ENCODE assay signal across 9 cellular contexts in genomic region chr1:197911857-197912696, GRCh38. TPM values are rescaled to one million over a fixed set of nuclear protein-coding genes. Genes with fewer than 3 reads are reported as not detected.
DNase-seq lines count a peak whose midpoint lies in the region; ATAC-seq, FAIRE-seq and TF ChIP-seq lines count a peak whose summit lies in the region.
"Had no signal": no experiment of that assay in that cellular context is flagged by ENCODE, and none has a peak within 500 bp of the region (broad histone marks: within the 10 kb centered on the region; RNA-seq: fewer than 3 reads in every experiment).

No MANE protein-coding gene starts in this region.

- H3K4me3 Mint-ChIP-seq in activated CD4-positive, alpha-beta memory T cell treated with anti-CD3 and anti-CD28 coated beads, Interleukin-2, amount 10 ng/mL, durations not matched to agents 7 days and 5 days, result peak overlapping the region; percentile 70

- no peaks in the 10 kb centered on the region for H3K9me3 ChIP-seq in A549
- H3K9me3 ChIP-seq in iPS-20b (ENCODE audit: insufficient read depth, low read depth, low read length), result peaks cover 15% of the 10 kb centered on the region; the same call in 1 of the 2 replicates
- H3K9me3 ChIP-seq in OCI-LY7 (ENCODE audit: low read length), result no peaks in the 10 kb centered on the region

- peaks cover 73% of the 10 kb centered on the region for H3K4me1 Mint-ChIP-seq in activated CD4-positive, alpha-beta memory T cell treated with anti-CD3 and anti-CD28 coated beads, Interleukin-2, amount 10 ng/mL, durations not matched to agents 7 days and 5 days

- H3K27me3 ChIP-seq in GM06990 (replicated peaks; ENCODE audit: control insufficient read depth, insufficient read depth, low read length), result peaks cover 10% of the 10 kb centered on the region
- H3K27me3 ChIP-seq in iPS-20b (ENCODE audit: insufficient read depth, low read length), result peaks cover 100% of the 10 kb centered on the region

- H3K79me2 ChIP-seq in OCI-LY7 (ENCODE audit: insufficient read depth, low read depth, low read length), result no peaks in the 10 kb centered on the region

- CTCF ChIA-PET in A549 (lab: Yijun Ruan, JAX) (interaction anchor here (0.7 to 4.3 kb wide), 2 partner anchors 8 to 12 kb away, joined by 5 to 42 read pairs; partner anchors contain the start of gene C1orf53), OCI-LY7 (lab: Charles Lee; ENCODE audit: unreplicated experiment) (interaction anchor here (1.2 kb wide), 1 partner anchor 11 kb away, joined by 4 read pairs; no protein-coding TSS in a partner anchor)
- CTCF ChIA-PET in activated CD4-positive, alpha-beta memory T cell treated with anti-CD3 and anti-CD28 coated beads, Interleukin-2, amount 10 ng/mL, durations not matched to agents 7 days and 5 days (lab: Charles Lee), result interaction anchor here (0.5 to 1.1 kb wide), 4 partner anchors 9 to 22 kb away, joined by 3 read pairs; no protein-coding TSS in a partner anchor

- H3K4me3 ChIP-seq in A549 (peak overlapping the region; percentile 46), GM06990 (replicated peaks; ENCODE audit: low read depth, low read length) (peak overlapping the region; percentile 47), iPS-20b (ENCODE audit: low read length) (peak overlapping the region; percentile 49; the same call in 1 of the 2 replicates), OCI-LY7 (ENCODE audit: low read depth, low read length, poor library complexity, severe bottlenecking) (no peak overlapping the region)
- H3K4me3 ChIP-seq: SK-N-MC had no signal

- WGBS in A549 (ENCODE audit: missing lambda C conversion rate), result 54% methylated on average over 46 of the region's 46 CpGs

- TF ChIP-seq CTCF in A549 (IDR thresholded peaks at IDR 0.05) (no peak), GM06990 (IDR thresholded peaks at IDR 0.05; ENCODE audit: insufficient read depth, low read length, poor library complexity, severe bottlenecking) (no peak), OCI-LY7 (conservative IDR thresholded peaks at IDR 0.05; ENCODE audit: low read length) (no peak)

- no peak for TF ChIP-seq POLR2A in A549 (IDR thresholded peaks at IDR 0.05; ENCODE audit: low read length)

- DNase-seq in A549 (ENCODE audit: low read depth in 1 of 2, low spot score in 1 of 2) (no peak), GM06990 (ENCODE audit: extremely low read depth, insufficient read length) (no peak), OCI-LY7 (ENCODE audit: low spot score) (no peak), caudate nucleus (lab: John Stamatoyannopoulos, UW) (no peak), OCI-M2 (lab: John Stamatoyannopoulos, UW; ENCODE audit: unreplicated experiment) (no peak)
- no peak for DNase-seq in activated CD4-positive, alpha-beta memory T cell treated with anti-CD3 and anti-CD28 coated beads, Interleukin-2, amount 10 ng/mL, durations not matched to agents 7 days and 5 days

- H3K4me1 ChIP-seq in A549, result peaks cover 14% of the 10 kb centered on the region; the same call in 2 of the 3 replicates
- H3K4me1 ChIP-seq in iPS-20b (ENCODE audit: insufficient read depth, low read length), result peaks cover 21% of the 10 kb centered on the region; the same call in 1 of the 2 replicates
- H3K4me1 ChIP-seq in OCI-LY7 (ENCODE audit: insufficient read depth, low read length, poor library complexity, severe bottlenecking), result no peaks in the 10 kb centered on the region

- H3K9ac ChIP-seq in iPS-20b (ENCODE audit: low read depth, low read length), result no peak overlapping the region

- H3K4me2 ChIP-seq in A549 (peak overlapping the region; percentile 84), OCI-LY7 (ENCODE audit: low read length) (no peak overlapping the region)

- peaks cover 4% of the 10 kb centered on the region for H3K36me3 Mint-ChIP-seq in activated CD4-positive, alpha-beta memory T cell treated with anti-CD3 and anti-CD28 coated beads, Interleukin-2, amount 10 ng/mL, durations not matched to agents 7 days and 5 days (ENCODE audit: low read depth)

- intact Hi-C loops in OCI-LY7 (cut with micrococcal nuclease; ENCODE audit: unreplicated experiment), result no loop called here

- no peaks in the 10 kb centered on the region for H3K9me3 Mint-ChIP-seq in activated CD4-positive, alpha-beta memory T cell treated with anti-CD3 and anti-CD28 coated beads, Interleukin-2, amount 10 ng/mL, durations not matched to agents 7 days and 5 days

- no peak for TF ChIP-seq EP300 in A549 (IDR thresholded peaks at IDR 0.05)

- peaks cover 97% of the 10 kb centered on the region for H3K27me3 Mint-ChIP-seq in activated CD4-positive, alpha-beta memory T cell treated with anti-CD3 and anti-CD28 coated beads, Interleukin-2, amount 10 ng/mL, durations not matched to agents 7 days and 5 days

- peak overlapping the region; percentile 58 for H3K27ac Mint-ChIP-seq in activated CD4-positive, alpha-beta memory T cell treated with anti-CD3 and anti-CD28 coated beads, Interleukin-2, amount 10 ng/mL, durations not matched to agents 7 days and 5 days

- H2AFZ ChIP-seq in OCI-LY7 (ENCODE audit: low read length), result no peak overlapping the region

- H3K9me2 ChIP-seq in OCI-LY7 (ENCODE audit: insufficient read depth, low read length), result no peaks in the 10 kb centered on the region

- FAIRE-seq in A549 (lab: Jason Lieb, UNC), result no peak

- ATAC-seq in A549 (no peak), HG02678 (IDR thresholded peaks at IDR 0.05; ENCODE audit: unreplicated experiment) (no peak)

- TF ChIP-seq RAD21 in A549 (conservative IDR thresholded peaks at IDR 0.05 in 1 of 2, IDR thresholded peaks at IDR 0.05 in 1 of 2), result no peak

- POLR2A ChIA-PET in A549 (lab: Yijun Ruan, JAX) (interaction anchor here (1.5 kb wide), 1 partner anchor 10 kb away, joined by 6 read pairs; the partner anchor contains the start of gene C1orf53), OCI-LY7 (lab: Charles Lee) (interaction anchor here (1.0 kb wide), 1 partner anchor 14 kb away, joined by 3 read pairs; no protein-coding TSS in a partner anchor)
- POLR2A ChIA-PET in activated CD4-positive, alpha-beta memory T cell treated with anti-CD3 and anti-CD28 coated beads, Interleukin-2, amount 10 ng/mL, durations not matched to agents 7 days and 5 days (lab: Charles Lee), result interaction anchor here (0.8 to 1.7 kb wide), 2 partner anchors 10 kb away, joined by 3 to 5 read pairs; partner anchors contain the start of gene C1orf53

- H3K36me3 ChIP-seq in GM06990 (ENCODE audit: control insufficient read depth, insufficient read depth, low read length) (no peaks in the 10 kb centered on the region), iPS-20b (ENCODE audit: insufficient read depth, low read depth, low read length) (no peaks in the 10 kb centered on the region), OCI-LY7 (ENCODE audit: insufficient read depth, low read length) (no peaks in the 10 kb centered on the region)

- H4K20me1 ChIP-seq in OCI-LY7 (ENCODE audit: insufficient read depth, low read length), result no peaks in the 10 kb centered on the region; the same call in 1 of the 2 replicates

- BruUV-seq in OCI-LY7 (replicated peaks; lab: Mats Ljungman, UMichigan), result no TSS peak

- H3K27ac ChIP-seq in A549 (peak overlapping the region; percentile 37 to 55; a peak in 4 of 6 replicates), iPS-20b (ENCODE audit: low read length) (no peak overlapping the region), OCI-LY7 (ENCODE audit: low read depth, low read length, poor library complexity, severe bottlenecking) (no peak overlapping the region), caudate nucleus (ENCODE audit: low read depth, low read length) (no peak overlapping the region)
- H3K27ac ChIP-seq: SK-N-MC had no signal

TF ChIP-seq in A549, 52 proteins besides CTCF, POLR2A, EP300 and RAD21 (continues in another document):
- TF ChIP-seq HEYL (CRISPR knock-in tag; IDR thresholded peaks at IDR 0.05) (no peak), SREBF2 (IDR thresholded peaks at IDR 0.05) (no peak), ZNF302 (CRISPR knock-in tag; IDR thresholded peaks at IDR 0.05) (no peak), PBX3 (IDR thresholded peaks at IDR 0.05) (no peak), CEBPB (IDR thresholded peaks at IDR 0.05) (no peak), RNF2 (IDR thresholded peaks at IDR 0.05; ENCODE audit: borderline replicate concordance, low read depth) (no peak), MAX (IDR thresholded peaks at IDR 0.05) (no peak), RCOR1 (IDR thresholded peaks at IDR 0.05; ENCODE audit: low read depth, low read length) (no peak), NR3C1 (IDR thresholded peaks at IDR 0.05) (no peak), CBX2 (IDR thresholded peaks at IDR 0.05; ENCODE audit: borderline replicate concordance, low read depth) (no peak)

RNA-seq across cellular contexts. Expression of gene LHX9, which starts 5.1 kb away (rescaled TPM):
- polyA plus RNA-seq in A549 (2011; rRNA removed) (0.91 and 1.3 TPM in 2 replicates), A549 (2017; fragmentation: RNase III; extraction: RNeasy Plus Mini Kit Qiagen cat#74134 plus additional on column Dnase treatment) (0.05 to 0.21 TPM (median 0.08 TPM) in 3 replicates)
- polyA plus RNA-seq in A549 (2012; cell fraction: cytosol; rRNA removed), result 0.07 and 0.13 TPM in 2 replicates
- polyA plus RNA-seq in A549 (2012; cell fraction: nucleus; rRNA removed), result 0.04 and 0.17 TPM in 2 replicates
- 2.6 and 3.1 TPM in 2 replicates for polyA minus RNA-seq in A549 (2011; rRNA and poly(A)+ RNA removed)
- not detected for total RNA-seq in activated CD4-positive, alpha-beta memory T cell treated with anti-CD3 and anti-CD28 coated beads, Interleukin-2, amount 10 ng/mL, durations not matched to agents 7 days and 5 days
- total RNA-seq in OCI-LY7 (2014; rRNA removed; shearing (Covaris generic)), result not detected in 2 replicates
- total RNA-seq in OCI-LY7 (2022), result not detected in 2 replicates

RNA-seq across cellular contexts. Expression of gene C1orf53, which starts 9.6 kb away (rescaled TPM):
- polyA plus RNA-seq in A549 (2011; rRNA removed), result 6.9 and 7.9 TPM in 2 replicates
- 9.7 TPM in 2 replicates for polyA plus RNA-seq in A549 (2012; cell fraction: cytosol; rRNA removed)
- polyA plus RNA-seq in A549 (2012; cell fraction: nucleus; rRNA removed), result 6.3 and 7.6 TPM in 2 replicates
- 5.1 to 6.0 TPM (median 5.7 TPM) in 3 replicates for polyA plus RNA-seq in A549 (2017; fragmentation: RNase III; extraction: RNeasy Plus Mini Kit Qiagen cat#74134 plus additional on column Dnase treatment)
- polyA minus RNA-seq in A549 (2011; rRNA and poly(A)+ RNA removed), result not detected in 2 replicates
- total RNA-seq in activated CD4-positive, alpha-beta memory T cell treated with anti-CD3 and anti-CD28 coated beads, Interleukin-2, amount 10 ng/mL, durations not matched to agents 7 days and 5 days, result under 1 TPM in 1 of 2 experiments, not detected in 1; 0.55 TPM
- total RNA-seq in OCI-LY7 (2014; rRNA removed; shearing (Covaris generic)), result 4.1 TPM in 1 of 2 replicates, not detected in the other
- 2.4 and 4.3 TPM in 2 replicates for total RNA-seq in OCI-LY7 (2022)

Comparison
In these comparisons a context has a peak if more than half of its experiments do, and no peak if none do; other contexts are left out.
1. H3K27ac ChIP-seq: peak in A549 (2 of 2); none in iPS-20b (single experiment), OCI-LY7 (single experiment) and caudate nucleus (single experiment).